Comparison of ENCODE assay signal across 8 cellular contexts in genomic region chr1:226082959-226083302, GRCh38. TPM values are rescaled to one million over a fixed set of nuclear protein-coding genes. Genes with fewer than 3 reads are reported as not detected.
DNase-seq lines count a peak whose midpoint lies in the region; TF ChIP-seq lines count a peak whose summit lies in the region.

No MANE protein-coding gene starts in this region.

- H3K27me3 Mint-ChIP-seq in brain (peaks cover 8% of the 10 kb centered on the region), immature natural killer cell (ENCODE audit: low read depth in 3 of 3) (peaks cover 0 to 5% (median 0%) of the 10 kb centered on the region in 3 donors)

- H3K27me3 ChIP-seq in spleen (replicated peaks in 1 of 7): peaks cover 0 to 5% (median 0%) of the 10 kb centered on the region in 7 donors

- H3K36me3 ChIP-seq in spleen: no peaks in the 10 kb centered on the region

- H3K4me3 ChIP-seq in spleen: peak overlapping the region; percentile 54 to 85 (median 67)

- no peaks in the 10 kb centered on the region for H3K9me3 ChIP-seq in spleen

- peak overlapping the region; percentile 85 to 93 (median 91) for H3K4me3 Mint-ChIP-seq in brain
- H3K4me3 Mint-ChIP-seq in immature natural killer cell: peak overlapping the region; percentile 82 to 94 (median 90)

- H3K27ac ChIP-seq in spleen: peak overlapping the region; percentile 57 to 80 (median 71)

- H3K9me3 Mint-ChIP-seq in brain (no peaks in the 10 kb centered on the region), immature natural killer cell (no peaks in the 10 kb centered on the region)

- H3K4me1 Mint-ChIP-seq in brain (peaks cover 7% of the 10 kb centered on the region), immature natural killer cell (peaks cover 7 to 9% of the 10 kb centered on the region in 2 donors)

- no peak for TF ChIP-seq POLR2A in spleen (IDR thresholded peaks at IDR 0.05)

- POLR2A ChIA-PET in HEK293T (lab: Yijun Ruan, JAX): interaction anchor here (0.8 to 2.7 kb wide), 22 partner anchors 10 to 517 kb away, joined by 3 to 47 read pairs (median 8); partner anchors contain the start of genes H3-3A, LIN9, PARP1 and SDE2

- no peak for TF ChIP-seq CTCF in brain (conservative IDR thresholded peaks at IDR 0.05)
- TF ChIP-seq CTCF in spleen (IDR thresholded peaks at IDR 0.05 in 8 of 11, conservative IDR thresholded peaks at IDR 0.05 in 3 of 11): no peak

- H3K4me1 ChIP-seq in spleen: peaks cover 5 to 30% (median 19%) of the 10 kb centered on the region in 6 donors

- CTCF ChIA-PET in HEK293T (lab: Yijun Ruan, JAX): interaction anchor here (0.6 to 2.1 kb wide), 7 partner anchors 11 to 503 kb away, joined by 3 to 14 read pairs (median 3); no protein-coding TSS in a partner anchor

- peak; percentile 35 for DNase-seq in NCI-H345 (lab: John Stamatoyannopoulos, UW)
- no peak for DNase-seq in NCI-H345 treated with DMSO at 0.1 percent for 48 hours (lab: John Stamatoyannopoulos, UW; ENCODE audit: unreplicated experiment)
- DNase-seq in HEK293T (ENCODE audit: extremely low spot score): peak; percentile 69
- DNase-seq in NCI-H146 treated with DMSO at 0.1 percent for 48 hours (lab: John Stamatoyannopoulos, UW; ENCODE audit: unreplicated experiment): peak; percentile 50
- no peak for DNase-seq in immature natural killer cell
- peak; percentile 91 for DNase-seq in spleen
- DNase-seq in NCI-H2081 treated with DMSO at 0.1 percent for 48 hours (lab: John Stamatoyannopoulos, UW): no peak

- H3K27ac Mint-ChIP-seq in brain (peak overlapping the region in 4 of 5 experiments; percentile 12 to 82 (median 23)), immature natural killer cell (no peak overlapping the region)

- 0 to 4% (median 2%) methylated on average over 12 to 23 of the region's 23 CpGs for WGBS in spleen, 5 donors

- H3K36me3 Mint-ChIP-seq in brain (no peaks in the 10 kb centered on the region), immature natural killer cell (no peaks in the 10 kb centered on the region)

- intact Hi-C loops in spleen (cut with DNase I; ENCODE audit: low total_unique reads): no loop called here

TF ChIP-seq in HEK293T, 16 proteins besides CTCF, POLR2A, EP300 and RAD21:
- TF ChIP-seq TARDBP (IDR thresholded peaks at IDR 0.05) (no peak), L3MBTL2 (conservative IDR thresholded peaks at IDR 0.05) (no peak), SP1 (IDR thresholded peaks at IDR 0.05) (no peak), SUZ12 (IDR thresholded peaks at IDR 0.05) (no peak), LEF1 (IDR thresholded peaks at IDR 0.05; ENCODE audit: borderline replicate concordance) (no peak), FOXK2 (IDR thresholded peaks at IDR 0.05) (no peak), PKNOX1 (IDR thresholded peaks at IDR 0.05) (no peak), NFRKB (IDR thresholded peaks at IDR 0.05) (no peak), CTBP1 (IDR thresholded peaks at IDR 0.05; ENCODE audit: borderline replicate concordance) (no peak), ARNT (IDR thresholded peaks at IDR 0.05) (no peak), BHLHE40 (IDR thresholded peaks at IDR 0.05; ENCODE audit: borderline replicate concordance) (no peak), HDGF (IDR thresholded peaks at IDR 0.05; ENCODE audit: borderline replicate concordance) (no peak), FOXM1 (IDR thresholded peaks at IDR 0.05; ENCODE audit: borderline replicate concordance) (no peak), ZNF384 (IDR thresholded peaks at IDR 0.05) (no peak), FOXA1 (IDR thresholded peaks at IDR 0.05) (no peak), ELF4 (IDR thresholded peaks at IDR 0.05) (no peak)

RNA-seq across cellular contexts. Expression of gene H3-3A, which starts 20.4 kb away (rescaled TPM):
- 1,542 TPM for polyA plus RNA-seq in brain (ENCODE audit: insufficient read depth, low read depth, low replicate concordance)
- polyA plus RNA-seq in immature natural killer cell: 1,000 to 10,000 TPM in 1 of 3 donors, 100 to 1,000 TPM in 2; 850 to 1,086 (median 967) TPM
- 100 to 1,000 TPM; 362 to 685 (median 490) TPM for total RNA-seq in spleen
- polyA plus RNA-seq in spleen: 1,000 to 10,000 TPM in 1 of 3 donors, 100 to 1,000 TPM in 2; 837 to 1,089 (median 864) TPM

Comparison
In these comparisons a context has a peak if more than half of its experiments do, and no peak if none do; other contexts are left out.
1. DNase-seq: peak in NCI-H345 (single experiment), HEK293T (single experiment), NCI-H146 treated with DMSO at 0.1 percent for 48 hours (single experiment) and spleen (single experiment); none in NCI-H345 treated with DMSO at 0.1 percent for 48 hours (single experiment), immature natural killer cell (0 of 3) and NCI-H2081 treated with DMSO at 0.1 percent for 48 hours (single experiment).
2. H3K27ac Mint-ChIP-seq: peak in brain (4 of 5); none in immature natural killer cell (0 of 6).